ENCODE assay signal across 19 cellular contexts in the genomic region with DNA sequence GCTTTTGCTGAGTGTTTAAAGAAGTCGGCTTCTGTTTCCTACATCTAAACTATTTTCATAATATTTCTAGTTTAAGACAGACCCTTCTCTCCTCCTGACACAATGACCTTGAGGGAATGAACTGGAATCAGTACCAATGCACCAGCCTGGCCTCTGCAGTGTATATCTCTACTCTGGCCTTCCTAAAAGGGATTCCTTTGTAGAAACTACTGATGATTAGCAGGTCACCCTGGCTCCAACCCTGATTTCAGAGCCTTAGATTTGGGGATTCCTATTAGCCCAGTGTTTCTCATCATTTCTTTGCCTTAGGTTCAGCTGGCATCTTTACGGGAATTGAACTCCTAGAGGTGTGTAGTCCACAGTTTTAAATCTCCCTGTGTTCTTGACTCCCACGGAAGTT.
DNase-seq lines count a peak whose midpoint lies in the region; ATAC-seq and TF ChIP-seq lines count a peak whose summit lies in the region.
"Had no signal": no experiment of that assay in that cellular context is flagged by ENCODE, and none has a peak within 500 bp of the region (broad histone marks: within the 10 kb centered on the region; RNA-seq: fewer than 3 reads in every experiment).

No MANE protein-coding gene starts in this region.

- H3K9me3 Mint-ChIP-seq in GM23338 = no peaks in the 10 kb centered on the region
- H3K9me3 Mint-ChIP-seq in endothelial cell (ENCODE audit: unreplicated experiment) = no peaks in the 10 kb centered on the region

- H3K27ac ChIP-seq in A673 (ENCODE audit: low read depth, low read length, poor library complexity, severe bottlenecking) (peak overlapping the region; percentile 75), GM23338 (ENCODE audit: low read depth) (no peak overlapping the region), dorsolateral prefrontal cortex (peak overlapping the region; percentile 28 to 90 (median 79)), subcutaneous abdominal adipose tissue (ENCODE audit: low read depth, low read length) (peak overlapping the region; percentile 11)

- H3K4me3 Mint-ChIP-seq in GM23338 = no peak overlapping the region
- H3K4me3 Mint-ChIP-seq in endothelial cell (ENCODE audit: unreplicated experiment) = no peak overlapping the region
- H3K4me3 Mint-ChIP-seq: CD8-positive, alpha-beta memory T cell had no signal

- H3K9me2 ChIP-seq in GM23338 (ENCODE audit: insufficient read depth) = no peaks in the 10 kb centered on the region
- H3K9me2 ChIP-seq: SK-N-SH had no signal

- intact Hi-C loops in A673 (cut with micrococcal nuclease; ENCODE audit: unreplicated experiment) = no loop called here
- intact Hi-C loops in dorsolateral prefrontal cortex (cut with DNase I) = loop anchor here in 1 of 2 donors (5.0 kb wide), 1 partner anchor 73 kb away; a partner anchor contains a TSS

- TF ChIP-seq CTCF in A673 (conservative IDR thresholded peaks at IDR 0.05; ENCODE audit: low read depth, low read length) (no peak), GM23338 (conservative IDR thresholded peaks at IDR 0.05; ENCODE audit: low read depth in 2 of 2) (no peak), dorsolateral prefrontal cortex (IDR thresholded peaks at IDR 0.05 in 54 of 56, conservative IDR thresholded peaks at IDR 0.05 in 2 of 56; ENCODE audit: low read depth in 1 of 56, partially characterized antibody in 56 of 56) (no peak), endothelial cell (IDR thresholded peaks at IDR 0.05; ENCODE audit: unreplicated experiment) (no peak)

- POLR2A ChIA-PET in A673 (lab: Charles Lee; ENCODE audit: low non-redundant PET) = no interaction called here

- no peak for ATAC-seq in GM23338
- ATAC-seq: HepG2 had no signal

- CTCF ChIA-PET in A673 (lab: Charles Lee) = no interaction called here

- no peaks in the 10 kb centered on the region for H4K20me1 ChIP-seq in GM23338 (replicated peaks; ENCODE audit: insufficient read depth)

- no peaks in the 10 kb centered on the region for H3K36me3 Mint-ChIP-seq in GM23338 (ENCODE audit: low read depth)
- H3K36me3 Mint-ChIP-seq in endothelial cell (ENCODE audit: low read depth, unreplicated experiment) = no peaks in the 10 kb centered on the region
- H3K36me3 Mint-ChIP-seq: CD8-positive, alpha-beta memory T cell had no signal

- H3K4me1 ChIP-seq in A673 (ENCODE audit: insufficient read depth, low read length, poor library complexity, severe bottlenecking) (peaks cover 63% of the 10 kb centered on the region), GM23338 (ENCODE audit: insufficient read depth) (peaks cover 33% of the 10 kb centered on the region), subcutaneous abdominal adipose tissue (ENCODE audit: control insufficient read depth in 5 of 5, insufficient read depth in 5 of 5, low read length in 5 of 5) (peaks cover 0 to 10% (median 0%) of the 10 kb centered on the region in 5 donors)

- H3K4me2 ChIP-seq in GM23338 = 0 out of 2 replicates have a peak overlapping the region, but pooled peaks have one; percentile 4
- H3K4me2 ChIP-seq: SK-N-SH had no signal

- no peak for DNase-seq in A673 (ENCODE audit: low spot score)
- DNase-seq in GM23338 (ENCODE audit: low spot score) = no peak
- DNase-seq in dorsolateral prefrontal cortex = no peak
- DNase-seq in Ammon's horn (ENCODE audit: low spot score) = no peak
- no peak for DNase-seq in HCEC 1CT
- no peak for DNase-seq in endothelial cell (ENCODE audit: low spot score)
- DNase-seq: AML-193; Calu3; CD8-positive, alpha-beta memory T cell; Kasumi-1; NCI-H1092 treated with DMSO at 0.1 percent for 48 hours; NCI-H1436; NCI-H187; NCI-H345; NCI-H774; SIG-M5; SK-N-SH had no signal

- H3K79me2 ChIP-seq in GM23338 (replicated peaks; ENCODE audit: insufficient read depth) = no peaks in the 10 kb centered on the region

- H3K4me1 Mint-ChIP-seq in GM23338 (peaks cover 39% of the 10 kb centered on the region), endothelial cell (ENCODE audit: unreplicated experiment) (no peaks in the 10 kb centered on the region)
- H3K4me1 Mint-ChIP-seq: CD8-positive, alpha-beta memory T cell had no signal

- peak overlapping the region; percentile 6; the same call in 1 of the 2 replicates for H2AFZ ChIP-seq in GM23338

- H3K4me3 ChIP-seq in A673 (ENCODE audit: low read depth, low read length, poor library complexity, severe bottlenecking) (no peak overlapping the region), GM23338 (no peak overlapping the region), dorsolateral prefrontal cortex (peak overlapping the region in 49 of 59 donors; percentile 0 to 53 (median 24)), subcutaneous abdominal adipose tissue (ENCODE audit: low read depth in 1 of 5, low read length in 5 of 5) (no peak overlapping the region)

- no peak overlapping the region for H3K9ac ChIP-seq in subcutaneous abdominal adipose tissue (ENCODE audit: low read length in 5 of 5)
- H3K9ac ChIP-seq: SK-N-SH had no signal

- BruUV-seq in A673 (replicated peaks; lab: Mats Ljungman, UMichigan) = no TSS peak

- H3K36me3 ChIP-seq in A673 (ENCODE audit: insufficient read depth, low read length, poor library complexity, severe bottlenecking) (no peaks in the 10 kb centered on the region), GM23338 (ENCODE audit: insufficient read depth) (no peaks in the 10 kb centered on the region), subcutaneous abdominal adipose tissue (ENCODE audit: control insufficient read depth in 5 of 5, insufficient read depth in 5 of 5, low read length in 5 of 5) (no peaks in the 10 kb centered on the region)

- H3F3A ChIP-seq in GM23338 (replicated peaks; ENCODE audit: low read depth) = no peaks in the 10 kb centered on the region

- H3K27me3 Mint-ChIP-seq in GM23338 (ENCODE audit: insufficient read depth, low read depth, poor library complexity) (no peaks in the 10 kb centered on the region), endothelial cell (ENCODE audit: unreplicated experiment) (peaks cover 2% of the 10 kb centered on the region)
- H3K27me3 Mint-ChIP-seq: CD8-positive, alpha-beta memory T cell had no signal

- H3K27ac Mint-ChIP-seq in GM23338 (0 out of 2 replicates have a peak overlapping the region, but pooled peaks have one; percentile 5), endothelial cell (ENCODE audit: unreplicated experiment) (no peak overlapping the region)
- H3K27ac Mint-ChIP-seq: CD8-positive, alpha-beta memory T cell had no signal

- no peaks in the 10 kb centered on the region for H3K9me3 ChIP-seq in A673 (ENCODE audit: low read depth, low read length, poor library complexity, severe bottlenecking)
- H3K9me3 ChIP-seq in subcutaneous abdominal adipose tissue (ENCODE audit: control insufficient read depth in 5 of 5, low read length in 5 of 5) = no peaks in the 10 kb centered on the region
- H3K9me3 ChIP-seq: SK-N-SH had no signal

- H3K27me3 ChIP-seq in A673 (replicated peaks; ENCODE audit: insufficient read depth, low read depth, low read length, poor library complexity) (no peaks in the 10 kb centered on the region), GM23338 (ENCODE audit: insufficient read depth) (no peaks in the 10 kb centered on the region), dorsolateral prefrontal cortex (no peaks in the 10 kb centered on the region), subcutaneous abdominal adipose tissue (ENCODE audit: control insufficient read depth in 5 of 5, insufficient read depth in 4 of 5, low read length in 5 of 5) (no peaks in the 10 kb centered on the region)

TF ChIP-seq in GM23338, 12 proteins besides CTCF, POLR2A, EP300 and RAD21 (continues in another document):
- TF ChIP-seq CREB1 (CRISPR knock-in tag; IDR thresholded peaks at IDR 0.05; ENCODE audit: low read depth) (no peak), EZH2 (IDR thresholded peaks at IDR 0.05; ENCODE audit: low read depth, unreplicated experiment) (no peak)

Comparison
In these comparisons a context has a peak if more than half of its experiments do, and no peak if none do; other contexts are left out.
1. H3K4me3 ChIP-seq: peak in dorsolateral prefrontal cortex (49 of 59); none in A673 (single experiment), GM23338 (single experiment) and subcutaneous abdominal adipose tissue (0 of 5).